8 cellular contexts compared by ENCODE assay signal in genomic region chrX:114344756-114345155, GRCh38.
A peak's percentile ranks its signal among the peaks of the same experiment; 100 is the strongest.
DNase-seq lines count a peak whose midpoint lies in the region; ATAC-seq, FAIRE-seq and TF ChIP-seq lines count a peak whose summit lies in the region.

No MANE protein-coding gene starts in this region.

- FAIRE-seq in urothelium cell line (lab: Jason Lieb, UNC): no peak

- DNase-seq in DMS114 treated with DMSO at 0.1 percent for 48 hours (lab: John Stamatoyannopoulos, UW; ENCODE audit: unreplicated experiment) (peak; percentile 36), Panc1 (ENCODE audit: low read depth, low spot score) (peak; percentile 18), foreskin fibroblast (peak; percentile 0 to 9), urothelium cell line (ENCODE audit: low spot score) (peak; percentile 6), nucleus accumbens (lab: John Stamatoyannopoulos, UW) (no peak)

- intact Hi-C loops in Panc1 (cut with micrococcal nuclease; ENCODE audit: unreplicated experiment): no loop called here

- no peak overlapping the region for H3K4me3 ChIP-seq in Panc1 (ENCODE audit: low read depth in 2 of 2, low read length in 2 of 2)
- H3K4me3 ChIP-seq in foreskin fibroblast (ENCODE audit: low read depth in 1 of 2, low read length in 2 of 2): no peak overlapping the region

- H3K36me3 ChIP-seq in Panc1 (ENCODE audit: control insufficient read depth, insufficient read depth, low read length): no peaks in the 10 kb centered on the region

- H3K9me3 ChIP-seq in Panc1 (ENCODE audit: control insufficient read depth, insufficient read depth, low read depth, low read length): no peaks in the 10 kb centered on the region

- H3K4me1 ChIP-seq in Panc1 (ENCODE audit: control insufficient read depth, insufficient read depth, low read length): no peaks in the 10 kb centered on the region

- H3K27me3 ChIP-seq in Panc1 (ENCODE audit: control insufficient read depth, insufficient read depth, low read length): no peaks in the 10 kb centered on the region

- CTCF ChIA-PET in Panc1 (lab: Charles Lee): no interaction called here

- TF ChIP-seq CTCF in Panc1 (IDR thresholded peaks at IDR 0.05) (peak; percentile 72), foreskin fibroblast (IDR thresholded peaks at IDR 0.05; ENCODE audit: low read depth, low read length) (peak; percentile 51)

- POLR2A ChIA-PET in Panc1 (lab: Charles Lee): no interaction called here

- no peak overlapping the region for H3K27ac ChIP-seq in Panc1 (ENCODE audit: low read length)

- no TSS peak for BruUV-seq in Panc1 (replicated peaks; lab: Mats Ljungman, UMichigan)

- ATAC-seq in GM19328 (IDR thresholded peaks at IDR 0.05; ENCODE audit: unreplicated experiment) (peak; percentile 90), HG03354 (IDR thresholded peaks at IDR 0.05; ENCODE audit: poor library complexity, severe bottlenecking, unreplicated experiment) (peak; percentile 94), Panc1 (peak; percentile 82), GM18873 (IDR thresholded peaks at IDR 0.05; ENCODE audit: low FRiP score, unreplicated experiment) (no peak)

- in situ Hi-C loops in Panc1 (cut with HindIII; ENCODE audit: low pct_unique_long_range_greater_than_20kb, low sequenced_read_pairs): no loop called here

Comparison
In these comparisons a context has a peak if more than half of its experiments do, and no peak if none do; other contexts are left out.
1. DNase-seq: peak in DMS114 treated with DMSO at 0.1 percent for 48 hours (single experiment), Panc1 (single experiment), foreskin fibroblast (2 of 2) and urothelium cell line (single experiment); none in nucleus accumbens (0 of 56).